Comparison of ENCODE assay signal across 26 cellular contexts in genomic region chr1:22126531-22126930, GRCh38. TPM values are rescaled to one million over a fixed set of nuclear protein-coding genes. Genes with fewer than 3 reads are reported as not detected.
DNase-seq lines count a peak whose midpoint lies in the region; ATAC-seq and TF ChIP-seq lines count a peak whose summit lies in the region.
"Had no signal": no experiment of that assay in that cellular context is flagged by ENCODE, and none has a peak within 500 bp of the region (broad histone marks: within the 10 kb centered on the region; RNA-seq: fewer than 3 reads in every experiment).

No MANE protein-coding gene starts in this region.

- H3K4me1 Mint-ChIP-seq in activated naive CD8-positive, alpha-beta T cell treated with anti-CD3 and anti-CD28 coated beads, Interleukin-2, amount 10 ng/mL, durations not matched to agents 7 days and 5 days = peaks cover 2% of the 10 kb centered on the region
- no peaks in the 10 kb centered on the region for H3K4me1 Mint-ChIP-seq in activated naive CD8-positive, alpha-beta T cell treated with anti-CD3 and anti-CD28 coated beads, Interleukin-2, amount 50 U/mL, for 24 hours
- peaks cover 30% of the 10 kb centered on the region for H3K4me1 Mint-ChIP-seq in brain

- H3K36me3 ChIP-seq in BE2C = no peaks in the 10 kb centered on the region

- no peaks in the 10 kb centered on the region for H3K36me3 Mint-ChIP-seq in activated naive CD8-positive, alpha-beta T cell treated with anti-CD3 and anti-CD28 coated beads, Interleukin-2, amount 10 ng/mL, durations not matched to agents 7 days and 5 days
- no peaks in the 10 kb centered on the region for H3K36me3 Mint-ChIP-seq in activated naive CD8-positive, alpha-beta T cell treated with anti-CD3 and anti-CD28 coated beads, Interleukin-2, amount 50 U/mL, for 24 hours (ENCODE audit: low read depth)
- H3K36me3 Mint-ChIP-seq in brain = peaks cover 11% of the 10 kb centered on the region

- H3K9me3 Mint-ChIP-seq in activated naive CD8-positive, alpha-beta T cell treated with anti-CD3 and anti-CD28 coated beads, Interleukin-2, amount 10 ng/mL, durations not matched to agents 7 days and 5 days = no peaks in the 10 kb centered on the region
- H3K9me3 Mint-ChIP-seq in activated naive CD8-positive, alpha-beta T cell treated with anti-CD3 and anti-CD28 coated beads, Interleukin-2, amount 50 U/mL, for 24 hours = no peaks in the 10 kb centered on the region
- no peaks in the 10 kb centered on the region for H3K9me3 Mint-ChIP-seq in brain

- ATAC-seq in activated naive CD8-positive, alpha-beta T cell treated with anti-CD3 and anti-CD28 coated beads, Interleukin-2, amount 10 ng/mL, durations not matched to agents 7 days and 5 days (ENCODE audit: low read depth) = no peak
- no peak for ATAC-seq in activated naive CD8-positive, alpha-beta T cell treated with anti-CD3 and anti-CD28 coated beads, Interleukin-2, amount 50 U/mL, for 24 hours
- ATAC-seq in GM18502 (IDR thresholded peaks at IDR 0.05; ENCODE audit: poor library complexity, unreplicated experiment) (no peak), GM21447 (IDR thresholded peaks at IDR 0.05; ENCODE audit: unreplicated experiment) (no peak)
- ATAC-seq: HCT116 had no signal

- no peak overlapping the region for H3K4me3 Mint-ChIP-seq in activated naive CD8-positive, alpha-beta T cell treated with anti-CD3 and anti-CD28 coated beads, Interleukin-2, amount 10 ng/mL, durations not matched to agents 7 days and 5 days
- no peak overlapping the region for H3K4me3 Mint-ChIP-seq in activated naive CD8-positive, alpha-beta T cell treated with anti-CD3 and anti-CD28 coated beads, Interleukin-2, amount 50 U/mL, for 24 hours
- H3K4me3 Mint-ChIP-seq in brain = no peak overlapping the region

- peak; percentile 26 for DNase-seq in activated naive CD8-positive, alpha-beta T cell treated with anti-CD3 and anti-CD28 coated beads, Interleukin-2, amount 10 ng/mL, durations not matched to agents 7 days and 5 days
- no peak for DNase-seq in activated naive CD8-positive, alpha-beta T cell treated with anti-CD3 and anti-CD28 coated beads, Interleukin-2, amount 50 U/mL, for 24 hours
- peak; percentile 59 for DNase-seq in retina
- no peak for DNase-seq in BE2C
- DNase-seq in activated effector memory CD4-positive, alpha-beta T cell treated with anti-CD3 and anti-CD28 coated beads, Interleukin-2, amount 50 U/mL, for 16 hours = no peak
- DNase-seq: 8988T; ACHN; DMS153; DND-41; GOT3; Karpas-422; NCI-H1092 treated with DMSO at 0.1 percent for 48 hours; NCI-H1436 treated with DMSO at 0.1 percent for 48 hours; NCI-H187 treated with DMSO at 0.1 percent for 48 hours; NCI-H2171 treated with DMSO at 0.1 percent for 48 hours; NCI-H345; NCI-H510A treated with DMSO at 0.1 percent for 48 hours; NK-92 treated with Interleukin-12 subunit alpha and Interleukin-12 subunit beta, amount 100 ng/mL, for 24 hours; PC-9; Right ventricle myocardium superior had no signal

- no peak overlapping the region for H3K27ac Mint-ChIP-seq in activated naive CD8-positive, alpha-beta T cell treated with anti-CD3 and anti-CD28 coated beads, Interleukin-2, amount 10 ng/mL, durations not matched to agents 7 days and 5 days
- H3K27ac Mint-ChIP-seq in activated naive CD8-positive, alpha-beta T cell treated with anti-CD3 and anti-CD28 coated beads, Interleukin-2, amount 50 U/mL, for 24 hours = no peak overlapping the region
- peak overlapping the region in 3 of 5 experiments; percentile 39 to 84 (median 46) for H3K27ac Mint-ChIP-seq in brain

- H3K27me3 Mint-ChIP-seq in activated naive CD8-positive, alpha-beta T cell treated with anti-CD3 and anti-CD28 coated beads, Interleukin-2, amount 10 ng/mL, durations not matched to agents 7 days and 5 days = no peaks in the 10 kb centered on the region
- H3K27me3 Mint-ChIP-seq in activated naive CD8-positive, alpha-beta T cell treated with anti-CD3 and anti-CD28 coated beads, Interleukin-2, amount 50 U/mL, for 24 hours = no peaks in the 10 kb centered on the region
- no peaks in the 10 kb centered on the region for H3K27me3 Mint-ChIP-seq in brain

- peaks cover 9% of the 10 kb centered on the region for H3K4me1 ChIP-seq in BE2C
- H3K4me1 ChIP-seq: SJSA1 had no signal

- H3K4me3 ChIP-seq in BE2C (ENCODE audit: low read depth, low read length) = no peak overlapping the region
- H3K4me3 ChIP-seq: PC-9, SJSA1 had no signal

- TF ChIP-seq CTCF in brain (conservative IDR thresholded peaks at IDR 0.05) (no peak), BE2C (IDR thresholded peaks at IDR 0.05; ENCODE audit: low read depth, low read length) (no peak)

- POLR2A ChIA-PET in activated naive CD8-positive, alpha-beta T cell treated with anti-CD3 and anti-CD28 coated beads, Interleukin-2, amount 10 ng/mL, durations not matched to agents 7 days and 5 days (lab: Charles Lee) = no interaction called here

- no peaks in the 10 kb centered on the region for H3K9me3 ChIP-seq in BE2C
- H3K9me3 ChIP-seq: SJSA1 had no signal

- H3K27me3 ChIP-seq in BE2C = no peaks in the 10 kb centered on the region
- H3K27me3 ChIP-seq: SJSA1 had no signal

RNA-seq across cellular contexts. Expression of gene WNT4, which starts 16.4 kb away (rescaled TPM):
- not detected for total RNA-seq in activated naive CD8-positive, alpha-beta T cell treated with anti-CD3 and anti-CD28 coated beads, Interleukin-2, amount 10 ng/mL, durations not matched to agents 7 days and 5 days
- polyA plus RNA-seq in brain (ENCODE audit: insufficient read depth, low read depth, low replicate concordance) = 5.0 TPM
- 1.4 TPM for polyA plus RNA-seq in BE2C (2012; ENCODE audit: insufficient read depth, insufficient read length, low read depth)
- total RNA-seq: Right ventricle myocardium superior, RPMI7951, SJSA1 had no signal

Comparison
In these comparisons a context has a peak if more than half of its experiments do, and no peak if none do; other contexts are left out.
1. DNase-seq: peak in activated naive CD8-positive, alpha-beta T cell treated with anti-CD3 and anti-CD28 coated beads, Interleukin-2, amount 10 ng/mL, durations not matched to agents 7 days and 5 days (single experiment) and retina (single experiment); none in activated naive CD8-positive, alpha-beta T cell treated with anti-CD3 and anti-CD28 coated beads, Interleukin-2, amount 50 U/mL, for 24 hours (single experiment), BE2C (single experiment) and activated effector memory CD4-positive, alpha-beta T cell treated with anti-CD3 and anti-CD28 coated beads, Interleukin-2, amount 50 U/mL, for 16 hours (single experiment).
2. H3K27ac Mint-ChIP-seq: peak in brain (3 of 5); none in activated naive CD8-positive, alpha-beta T cell treated with anti-CD3 and anti-CD28 coated beads, Interleukin-2, amount 10 ng/mL, durations not matched to agents 7 days and 5 days (single experiment) and activated naive CD8-positive, alpha-beta T cell treated with anti-CD3 and anti-CD28 coated beads, Interleukin-2, amount 50 U/mL, for 24 hours (single experiment).